19 cellular contexts compared by ENCODE assay signal in genomic region chr11:5631426-5631825, GRCh38. TPM values are rescaled to one million over a fixed set of nuclear protein-coding genes. Genes with fewer than 3 reads are reported as not detected.
A peak's percentile ranks its signal among the peaks of the same experiment; 100 is the strongest.
DNase-seq lines count a peak whose midpoint lies in the region; ATAC-seq lines count a peak whose summit lies in the region.
"Had no signal": no experiment of that assay in that cellular context is flagged by ENCODE, and none has a peak within 500 bp of the region (broad histone marks: within the 10 kb centered on the region; RNA-seq: fewer than 3 reads in every experiment).

No MANE protein-coding gene starts in this region.

- H3K36me3 Mint-ChIP-seq in T-helper 2 cell treated with Interferon-gamma antibody and Interleukin-4, amounts not matched to agents 5 μg/mL and 100 μg/mL, for 36 hours (ENCODE audit: low read depth) = peaks cover 29% of the 10 kb centered on the region
- peaks cover 32 to 39% of the 10 kb centered on the region in 2 donors for H3K36me3 Mint-ChIP-seq in stimulated activated naive B cell treated with anti-CD40 and anti-IgM and Interleukin-4, amounts not matched to agents 10 μg/mL and 1 μg/mL and 100 μg/mL, for 72 hours

- H3K27me3 Mint-ChIP-seq in T-helper 2 cell treated with Interferon-gamma antibody and Interleukin-4, amounts not matched to agents 5 μg/mL and 100 μg/mL, for 36 hours (ENCODE audit: low read depth) = no peaks in the 10 kb centered on the region
- H3K27me3 Mint-ChIP-seq in stimulated activated naive B cell treated with anti-CD40 and anti-IgM and Interleukin-4, amounts not matched to agents 10 μg/mL and 1 μg/mL and 100 μg/mL, for 72 hours = no peaks in the 10 kb centered on the region

- H3K4me1 Mint-ChIP-seq in T-helper 2 cell treated with Interferon-gamma antibody and Interleukin-4, amounts not matched to agents 5 μg/mL and 100 μg/mL, for 36 hours (ENCODE audit: low read depth) = peaks cover 29% of the 10 kb centered on the region
- H3K4me1 Mint-ChIP-seq in stimulated activated naive B cell treated with anti-CD40 and anti-IgM and Interleukin-4, amounts not matched to agents 10 μg/mL and 1 μg/mL and 100 μg/mL, for 72 hours = peaks cover 35 to 65% of the 10 kb centered on the region in 2 donors

- peak; percentile 23 for DNase-seq in T-helper 2 cell treated with Interferon-gamma antibody and Interleukin-4, amounts not matched to agents 5 μg/mL and 100 μg/mL, for 36 hours (ENCODE audit: low spot score)
- DNase-seq in T-helper 2 cell (no peak), ureter (ENCODE audit: low spot score) (no peak), left lobe of liver (ENCODE audit: low spot score) (no peak), NCI-H2107 treated with DMSO at 0.1 percent for 48 hours (lab: John Stamatoyannopoulos, UW; ENCODE audit: unreplicated experiment) (no peak)
- DNase-seq in stimulated activated naive B cell treated with anti-CD40 and anti-IgM and Interleukin-4, amounts not matched to agents 10 μg/mL and 1 μg/mL and 100 μg/mL, for 72 hours = no peak
- DNase-seq: activated CD4-positive, alpha-beta T cell treated with anti-CD3 and anti-CD28 coated beads, Interleukin-2, amount 50 U/mL, for 1 hour; activated naive CD4-positive, alpha-beta T cell; central memory CD4-positive, alpha-beta T cell; COR-L47; KG1; mammary epithelial cell; NCI-H2029 treated with DMSO at 0.1 percent for 48 hours; spleen; T-helper 1 cell; transverse colon had no signal

- H3K27ac Mint-ChIP-seq in T-helper 2 cell treated with Interferon-gamma antibody and Interleukin-4, amounts not matched to agents 5 μg/mL and 100 μg/mL, for 36 hours = no peak overlapping the region
- peak overlapping the region; percentile 95 for H3K27ac Mint-ChIP-seq in stimulated activated naive B cell treated with anti-CD40 and anti-IgM and Interleukin-4, amounts not matched to agents 10 μg/mL and 1 μg/mL and 100 μg/mL, for 72 hours

- peak; percentile 12 for ATAC-seq in GM21786 (IDR thresholded peaks at IDR 0.05; ENCODE audit: unreplicated experiment)
- peak; percentile 13 for ATAC-seq in HG03565 (IDR thresholded peaks at IDR 0.05; ENCODE audit: unreplicated experiment)
- peak; percentile 42 to 44 for ATAC-seq in stimulated activated naive B cell treated with anti-CD40 and anti-IgM and Interleukin-4, amounts not matched to agents 10 μg/mL and 1 μg/mL and 100 μg/mL, for 72 hours (replicated peaks)
- no peak for ATAC-seq in left lobe of liver

- H3K4me3 Mint-ChIP-seq in T-helper 2 cell treated with Interferon-gamma antibody and Interleukin-4, amounts not matched to agents 5 μg/mL and 100 μg/mL, for 36 hours = no peak overlapping the region
- H3K4me3 Mint-ChIP-seq in stimulated activated naive B cell treated with anti-CD40 and anti-IgM and Interleukin-4, amounts not matched to agents 10 μg/mL and 1 μg/mL and 100 μg/mL, for 72 hours = peak overlapping the region; percentile 63 to 72

- H3K9me3 Mint-ChIP-seq in T-helper 2 cell treated with Interferon-gamma antibody and Interleukin-4, amounts not matched to agents 5 μg/mL and 100 μg/mL, for 36 hours = peaks cover 8% of the 10 kb centered on the region
- H3K9me3 Mint-ChIP-seq in stimulated activated naive B cell treated with anti-CD40 and anti-IgM and Interleukin-4, amounts not matched to agents 10 μg/mL and 1 μg/mL and 100 μg/mL, for 72 hours = peaks cover 5 to 7% of the 10 kb centered on the region in 2 donors

RNA-seq across cellular contexts. Expression of gene TRIM34, which starts 6.6 kb away (rescaled TPM):
- 9.1 TPM for total RNA-seq in ureter
- 1.3 TPM for total RNA-seq in left lobe of liver

RNA-seq across cellular contexts. Expression of gene TRIM6, which starts 35.0 kb away (rescaled TPM):
- total RNA-seq in ureter = 13.5 TPM
- total RNA-seq in left lobe of liver = 0.25 TPM

RNA-seq across cellular contexts. Expression of gene OR52B6, which starts 50.7 kb away (rescaled TPM):
- total RNA-seq in ureter (not detected), left lobe of liver (not detected)
- total RNA-seq: epithelial cell of proximal tubule, mammary epithelial cell, spleen, transverse colon had no signal

RNA-seq across cellular contexts. Expression of gene TRIM5, which starts 53.4 kb away (rescaled TPM):
- total RNA-seq in ureter (34.5 TPM), left lobe of liver (19.4 TPM)

RNA-seq across cellular contexts. Expression of gene TRIM22, which starts 58.2 kb away (rescaled TPM):
- 86.6 TPM for total RNA-seq in ureter
- 8.0 TPM for total RNA-seq in left lobe of liver

Comparison
In these comparisons a context has a peak if more than half of its experiments do, and no peak if none do; other contexts are left out.
1. RNA of gene TRIM6, which starts 35.0 kb away (total RNA-seq): 13.5 TPM in ureter (single experiment); 0.25 TPM in left lobe of liver (single experiment); every median in the first group is over 10 times any median in the second.